Comparison of ENCODE assay signal across 2 cellular contexts in the genomic region with DNA sequence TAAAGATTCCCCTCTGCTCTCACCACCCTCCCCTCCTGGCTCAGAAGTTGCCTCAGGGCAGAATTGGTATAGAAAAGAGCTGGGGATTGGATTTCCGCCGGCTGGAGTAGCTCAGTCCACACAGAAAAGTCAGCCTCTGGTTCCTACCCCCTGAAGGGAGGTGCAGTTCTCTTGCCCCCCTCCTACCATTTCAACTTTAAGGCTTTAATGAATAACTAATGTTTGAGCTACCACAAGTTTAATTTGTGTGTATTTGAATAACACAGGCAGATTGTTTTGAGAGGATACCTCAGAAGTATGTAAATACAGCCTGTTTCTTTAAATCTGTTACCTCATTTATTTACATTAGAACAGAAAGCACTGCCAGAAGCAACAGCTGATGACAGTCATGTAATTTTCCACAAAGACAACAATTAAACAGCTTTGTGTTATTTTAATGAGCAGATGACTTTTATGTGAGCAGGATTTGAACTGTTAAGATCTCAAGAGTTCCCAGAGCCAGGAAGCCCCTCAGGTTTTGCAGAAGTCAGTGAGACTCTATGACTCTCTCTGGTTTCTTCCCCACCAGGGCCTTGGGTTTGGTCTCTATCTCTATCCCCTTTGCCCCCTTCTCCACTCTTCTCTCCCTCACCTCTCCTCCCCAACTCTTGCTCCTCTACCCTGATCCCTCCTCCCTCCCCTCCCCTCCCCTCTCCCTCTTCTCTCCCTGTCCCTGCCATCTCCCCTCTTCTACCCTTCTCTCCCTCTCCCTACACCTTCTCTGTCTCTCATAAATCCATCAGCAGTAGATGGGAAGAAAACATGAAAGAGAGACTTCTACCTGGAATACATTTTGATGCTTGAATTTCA.
TF ChIP-seq lines count a peak whose summit lies in the region.

No MANE protein-coding gene starts in this region.

TF ChIP-seq in K562, 482 proteins besides CTCF, POLR2A, EP300 and RAD21 (continued from another document and continues in another):
- TF ChIP-seq, protein P1, sequence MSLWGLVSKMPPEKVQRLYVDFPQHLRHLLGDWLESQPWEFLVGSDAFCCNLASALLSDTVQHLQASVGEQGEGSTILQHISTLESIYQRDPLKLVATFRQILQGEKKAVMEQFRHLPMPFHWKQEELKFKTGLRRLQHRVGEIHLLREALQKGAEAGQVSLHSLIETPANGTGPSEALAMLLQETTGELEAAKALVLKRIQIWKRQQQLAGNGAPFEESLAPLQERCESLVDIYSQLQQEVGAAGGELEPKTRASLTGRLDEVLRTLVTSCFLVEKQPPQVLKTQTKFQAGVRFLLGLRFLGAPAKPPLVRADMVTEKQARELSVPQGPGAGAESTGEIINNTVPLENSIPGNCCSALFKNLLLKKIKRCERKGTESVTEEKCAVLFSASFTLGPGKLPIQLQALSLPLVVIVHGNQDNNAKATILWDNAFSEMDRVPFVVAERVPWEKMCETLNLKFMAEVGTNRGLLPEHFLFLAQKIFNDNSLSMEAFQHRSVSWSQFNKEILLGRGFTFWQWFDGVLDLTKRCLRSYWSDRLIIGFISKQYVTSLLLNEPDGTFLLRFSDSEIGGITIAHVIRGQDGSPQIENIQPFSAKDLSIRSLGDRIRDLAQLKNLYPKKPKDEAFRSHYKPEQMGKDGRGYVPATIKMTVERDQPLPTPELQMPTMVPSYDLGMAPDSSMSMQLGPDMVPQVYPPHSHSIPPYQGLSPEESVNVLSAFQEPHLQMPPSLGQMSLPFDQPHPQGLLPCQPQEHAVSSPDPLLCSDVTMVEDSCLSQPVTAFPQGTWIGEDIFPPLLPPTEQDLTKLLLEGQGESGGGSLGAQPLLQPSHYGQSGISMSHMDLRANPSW (CRISPR knock-in tag; IDR thresholded peaks at IDR 0.05), result no peak
- TF ChIP-seq ZNF511 (CRISPR knock-in tag; IDR thresholded peaks at IDR 0.05) (no peak), U2AF1 (optimal IDR thresholded peaks at IDR 0.05; ENCODE audit: low read depth, low read length) (no peak), ARNT (IDR thresholded peaks at IDR 0.05) (no peak), PBX2 (CRISPR knock-in tag; IDR thresholded peaks at IDR 0.05; ENCODE audit: low read depth) (no peak), PBX2 (tag; conservative IDR thresholded peaks at IDR 0.05; ENCODE audit: low read depth) (peak; percentile 28; the same call in 1 of the 2 replicates), U2AF2 (optimal IDR thresholded peaks at IDR 0.05; ENCODE audit: low read depth, low read length) (no peak), ZNF695 (CRISPR knock-in tag; IDR thresholded peaks at IDR 0.05) (no peak)
- TF ChIP-seq, protein P2, sequence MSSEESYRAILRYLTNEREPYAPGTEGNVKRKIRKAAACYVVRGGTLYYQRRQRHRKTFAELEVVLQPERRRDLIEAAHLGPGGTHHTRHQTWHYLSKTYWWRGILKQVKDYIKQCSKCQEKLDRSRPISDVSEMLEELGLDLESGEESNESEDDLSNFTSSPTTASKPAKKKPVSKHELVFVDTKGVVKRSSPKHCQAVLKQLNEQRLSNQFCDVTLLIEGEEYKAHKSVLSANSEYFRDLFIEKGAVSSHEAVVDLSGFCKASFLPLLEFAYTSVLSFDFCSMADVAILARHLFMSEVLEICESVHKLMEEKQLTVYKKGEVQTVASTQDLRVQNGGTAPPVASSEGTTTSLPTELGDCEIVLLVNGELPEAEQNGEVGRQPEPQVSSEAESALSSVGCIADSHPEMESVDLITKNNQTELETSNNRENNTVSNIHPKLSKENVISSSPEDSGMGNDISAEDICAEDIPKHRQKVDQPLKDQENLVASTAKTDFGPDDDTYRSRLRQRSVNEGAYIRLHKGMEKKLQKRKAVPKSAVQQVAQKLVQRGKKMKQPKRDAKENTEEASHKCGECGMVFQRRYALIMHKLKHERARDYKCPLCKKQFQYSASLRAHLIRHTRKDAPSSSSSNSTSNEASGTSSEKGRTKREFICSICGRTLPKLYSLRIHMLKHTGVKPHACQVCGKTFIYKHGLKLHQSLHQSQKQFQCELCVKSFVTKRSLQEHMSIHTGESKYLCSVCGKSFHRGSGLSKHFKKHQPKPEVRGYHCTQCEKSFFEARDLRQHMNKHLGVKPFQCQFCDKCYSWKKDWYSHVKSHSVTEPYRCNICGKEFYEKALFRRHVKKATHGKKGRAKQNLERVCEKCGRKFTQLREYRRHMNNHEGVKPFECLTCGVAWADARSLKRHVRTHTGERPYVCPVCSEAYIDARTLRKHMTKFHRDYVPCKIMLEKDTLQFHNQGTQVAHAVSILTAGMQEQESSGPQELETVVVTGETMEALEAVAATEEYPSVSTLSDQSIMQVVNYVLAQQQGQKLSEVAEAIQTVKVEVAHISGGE (CRISPR knock-in tag; IDR thresholded peaks at IDR 0.05), result 0 out of 6 replicates have a peak, but pooled peaks of 1 of the 3 experiments have one; percentile 2
- TF ChIP-seq, protein P3, sequence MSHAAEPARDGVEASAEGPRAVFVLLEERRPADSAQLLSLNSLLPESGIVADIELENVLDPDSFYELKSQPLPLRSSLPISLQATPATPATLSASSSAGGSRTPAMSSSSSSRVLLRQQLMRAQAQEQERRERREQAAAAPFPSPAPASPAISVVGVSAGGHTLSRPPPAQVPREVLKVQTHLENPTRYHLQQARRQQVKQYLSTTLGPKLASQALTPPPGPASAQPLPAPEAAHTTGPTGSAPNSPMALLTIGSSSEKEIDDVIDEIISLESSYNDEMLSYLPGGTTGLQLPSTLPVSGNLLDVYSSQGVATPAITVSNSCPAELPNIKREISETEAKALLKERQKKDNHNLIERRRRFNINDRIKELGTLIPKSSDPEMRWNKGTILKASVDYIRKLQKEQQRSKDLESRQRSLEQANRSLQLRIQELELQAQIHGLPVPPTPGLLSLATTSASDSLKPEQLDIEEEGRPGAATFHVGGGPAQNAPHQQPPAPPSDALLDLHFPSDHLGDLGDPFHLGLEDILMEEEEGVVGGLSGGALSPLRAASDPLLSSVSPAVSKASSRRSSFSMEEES (CRISPR knock-in tag; IDR thresholded peaks at IDR 0.05), result no peak

TF ChIP-seq in HepG2, 621 proteins besides CTCF, POLR2A, EP300 and RAD21 (continued from another document and continues in another):
- TF ChIP-seq, protein P4, sequence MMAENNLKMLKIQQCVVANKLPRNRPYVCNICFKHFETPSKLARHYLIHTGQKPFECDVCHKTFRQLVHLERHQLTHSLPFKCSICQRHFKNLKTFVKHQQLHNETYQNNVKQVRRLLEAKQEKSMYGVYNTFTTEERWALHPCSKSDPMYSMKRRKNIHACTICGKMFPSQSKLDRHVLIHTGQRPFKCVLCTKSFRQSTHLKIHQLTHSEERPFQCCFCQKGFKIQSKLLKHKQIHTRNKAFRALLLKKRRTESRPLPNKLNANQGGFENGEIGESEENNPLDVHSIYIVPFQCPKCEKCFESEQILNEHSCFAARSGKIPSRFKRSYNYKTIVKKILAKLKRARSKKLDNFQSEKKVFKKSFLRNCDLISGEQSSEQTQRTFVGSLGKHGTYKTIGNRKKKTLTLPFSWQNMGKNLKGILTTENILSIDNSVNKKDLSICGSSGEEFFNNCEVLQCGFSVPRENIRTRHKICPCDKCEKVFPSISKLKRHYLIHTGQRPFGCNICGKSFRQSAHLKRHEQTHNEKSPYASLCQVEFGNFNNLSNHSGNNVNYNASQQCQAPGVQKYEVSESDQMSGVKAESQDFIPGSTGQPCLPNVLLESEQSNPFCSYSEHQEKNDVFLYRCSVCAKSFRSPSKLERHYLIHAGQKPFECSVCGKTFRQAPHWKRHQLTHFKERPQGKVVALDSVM (CRISPR knock-in tag; IDR thresholded peaks at IDR 0.05), result no peak
- TF ChIP-seq ZFP41 (CRISPR knock-in tag; IDR thresholded peaks at IDR 0.05; ENCODE audit: borderline replicate concordance) (no peak), ZNF432 (CRISPR knock-in tag; IDR thresholded peaks at IDR 0.05; ENCODE audit: borderline replicate concordance) (no peak), THYN1 (CRISPR knock-in tag; IDR thresholded peaks at IDR 0.05; ENCODE audit: borderline replicate concordance, low read depth) (no peak), ZNF841 (CRISPR knock-in tag; IDR thresholded peaks at IDR 0.05; ENCODE audit: borderline replicate concordance) (no peak), KLF6 (CRISPR knock-in tag; IDR thresholded peaks at IDR 0.05) (no peak), ZNF879 (CRISPR knock-in tag; IDR thresholded peaks at IDR 0.05) (no peak), AHR (CRISPR knock-in tag; IDR thresholded peaks at IDR 0.05) (no peak), ZNF274 (CRISPR knock-in tag; IDR thresholded peaks at IDR 0.05) (no peak), ZBTB42 (CRISPR knock-in tag; IDR thresholded peaks at IDR 0.05) (no peak), ZNF576 (CRISPR knock-in tag; IDR thresholded peaks at IDR 0.05) (no peak), ZFP62 (CRISPR knock-in tag; IDR thresholded peaks at IDR 0.05) (no peak), JDP2 (CRISPR knock-in tag; IDR thresholded peaks at IDR 0.05; ENCODE audit: borderline replicate concordance) (no peak), MXD4 (CRISPR knock-in tag; IDR thresholded peaks at IDR 0.05) (no peak), HNRNPK (IDR thresholded peaks at IDR 0.05; ENCODE audit: low read depth, low read length, poor library complexity, severe bottlenecking) (peak; percentile 86), ZNF572 (CRISPR knock-in tag; IDR thresholded peaks at IDR 0.05) (no peak), ZNF354B (CRISPR knock-in tag; IDR thresholded peaks at IDR 0.05) (no peak), ZNF138 (CRISPR knock-in tag; IDR thresholded peaks at IDR 0.05; ENCODE audit: low read depth) (no peak), JUNB (CRISPR knock-in tag; IDR thresholded peaks at IDR 0.05; ENCODE audit: borderline replicate concordance) (no peak), HOXA9 (CRISPR knock-in tag; IDR thresholded peaks at IDR 0.05; ENCODE audit: borderline replicate concordance) (no peak)
- TF ChIP-seq, protein P5, sequence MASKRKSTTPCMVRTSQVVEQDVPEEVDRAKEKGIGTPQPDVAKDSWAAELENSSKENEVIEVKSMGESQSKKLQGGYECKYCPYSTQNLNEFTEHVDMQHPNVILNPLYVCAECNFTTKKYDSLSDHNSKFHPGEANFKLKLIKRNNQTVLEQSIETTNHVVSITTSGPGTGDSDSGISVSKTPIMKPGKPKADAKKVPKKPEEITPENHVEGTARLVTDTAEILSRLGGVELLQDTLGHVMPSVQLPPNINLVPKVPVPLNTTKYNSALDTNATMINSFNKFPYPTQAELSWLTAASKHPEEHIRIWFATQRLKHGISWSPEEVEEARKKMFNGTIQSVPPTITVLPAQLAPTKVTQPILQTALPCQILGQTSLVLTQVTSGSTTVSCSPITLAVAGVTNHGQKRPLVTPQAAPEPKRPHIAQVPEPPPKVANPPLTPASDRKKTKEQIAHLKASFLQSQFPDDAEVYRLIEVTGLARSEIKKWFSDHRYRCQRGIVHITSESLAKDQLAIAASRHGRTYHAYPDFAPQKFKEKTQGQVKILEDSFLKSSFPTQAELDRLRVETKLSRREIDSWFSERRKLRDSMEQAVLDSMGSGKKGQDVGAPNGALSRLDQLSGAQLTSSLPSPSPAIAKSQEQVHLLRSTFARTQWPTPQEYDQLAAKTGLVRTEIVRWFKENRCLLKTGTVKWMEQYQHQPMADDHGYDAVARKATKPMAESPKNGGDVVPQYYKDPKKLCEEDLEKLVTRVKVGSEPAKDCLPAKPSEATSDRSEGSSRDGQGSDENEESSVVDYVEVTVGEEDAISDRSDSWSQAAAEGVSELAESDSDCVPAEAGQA (IDR thresholded peaks at IDR 0.05; ENCODE audit: low read depth), result no peak
- TF ChIP-seq, protein P5 (CRISPR knock-in tag; IDR thresholded peaks at IDR 0.05; ENCODE audit: borderline replicate concordance), result no peak
- TF ChIP-seq, protein P6, sequence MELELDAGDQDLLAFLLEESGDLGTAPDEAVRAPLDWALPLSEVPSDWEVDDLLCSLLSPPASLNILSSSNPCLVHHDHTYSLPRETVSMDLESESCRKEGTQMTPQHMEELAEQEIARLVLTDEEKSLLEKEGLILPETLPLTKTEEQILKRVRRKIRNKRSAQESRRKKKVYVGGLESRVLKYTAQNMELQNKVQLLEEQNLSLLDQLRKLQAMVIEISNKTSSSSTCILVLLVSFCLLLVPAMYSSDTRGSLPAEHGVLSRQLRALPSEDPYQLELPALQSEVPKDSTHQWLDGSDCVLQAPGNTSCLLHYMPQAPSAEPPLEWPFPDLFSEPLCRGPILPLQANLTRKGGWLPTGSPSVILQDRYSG (CRISPR knock-in tag; IDR thresholded peaks at IDR 0.05), result no peak
- TF ChIP-seq, protein P7, sequence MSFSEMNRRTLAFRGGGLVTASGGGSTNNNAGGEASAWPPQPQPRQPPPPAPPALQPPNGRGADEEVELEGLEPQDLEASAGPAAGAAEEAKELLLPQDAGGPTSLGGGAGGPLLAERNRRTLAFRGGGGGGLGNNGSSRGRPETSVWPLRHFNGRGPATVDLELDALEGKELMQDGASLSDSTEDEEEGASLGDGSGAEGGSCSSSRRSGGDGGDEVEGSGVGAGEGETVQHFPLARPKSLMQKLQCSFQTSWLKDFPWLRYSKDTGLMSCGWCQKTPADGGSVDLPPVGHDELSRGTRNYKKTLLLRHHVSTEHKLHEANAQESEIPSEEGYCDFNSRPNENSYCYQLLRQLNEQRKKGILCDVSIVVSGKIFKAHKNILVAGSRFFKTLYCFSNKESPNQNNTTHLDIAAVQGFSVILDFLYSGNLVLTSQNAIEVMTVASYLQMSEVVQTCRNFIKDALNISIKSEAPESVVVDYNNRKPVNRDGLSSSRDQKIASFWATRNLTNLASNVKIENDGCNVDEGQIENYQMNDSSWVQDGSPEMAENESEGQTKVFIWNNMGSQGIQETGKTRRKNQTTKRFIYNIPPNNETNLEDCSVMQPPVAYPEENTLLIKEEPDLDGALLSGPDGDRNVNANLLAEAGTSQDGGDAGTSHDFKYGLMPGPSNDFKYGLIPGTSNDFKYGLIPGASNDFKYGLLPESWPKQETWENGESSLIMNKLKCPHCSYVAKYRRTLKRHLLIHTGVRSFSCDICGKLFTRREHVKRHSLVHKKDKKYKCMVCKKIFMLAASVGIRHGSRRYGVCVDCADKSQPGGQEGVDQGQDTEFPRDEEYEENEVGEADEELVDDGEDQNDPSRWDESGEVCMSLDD (CRISPR knock-in tag; IDR thresholded peaks at IDR 0.05; ENCODE audit: borderline replicate concordance), result no peak
- TF ChIP-seq, protein P8, sequence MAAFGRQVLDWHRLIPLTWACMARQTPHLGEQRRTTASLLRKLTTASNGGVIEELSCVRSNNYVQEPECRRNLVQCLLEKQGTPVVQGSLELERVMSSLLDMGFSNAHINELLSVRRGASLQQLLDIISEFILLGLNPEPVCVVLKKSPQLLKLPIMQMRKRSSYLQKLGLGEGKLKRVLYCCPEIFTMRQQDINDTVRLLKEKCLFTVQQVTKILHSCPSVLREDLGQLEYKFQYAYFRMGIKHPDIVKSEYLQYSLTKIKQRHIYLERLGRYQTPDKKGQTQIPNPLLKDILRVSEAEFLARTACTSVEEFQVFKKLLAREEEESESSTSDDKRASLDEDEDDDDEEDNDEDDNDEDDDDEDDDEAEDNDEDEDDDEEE (CRISPR knock-in tag; IDR thresholded peaks at IDR 0.05), result no peak
